ENCODE assay signal across 8 cellular contexts in the genomic region with DNA sequence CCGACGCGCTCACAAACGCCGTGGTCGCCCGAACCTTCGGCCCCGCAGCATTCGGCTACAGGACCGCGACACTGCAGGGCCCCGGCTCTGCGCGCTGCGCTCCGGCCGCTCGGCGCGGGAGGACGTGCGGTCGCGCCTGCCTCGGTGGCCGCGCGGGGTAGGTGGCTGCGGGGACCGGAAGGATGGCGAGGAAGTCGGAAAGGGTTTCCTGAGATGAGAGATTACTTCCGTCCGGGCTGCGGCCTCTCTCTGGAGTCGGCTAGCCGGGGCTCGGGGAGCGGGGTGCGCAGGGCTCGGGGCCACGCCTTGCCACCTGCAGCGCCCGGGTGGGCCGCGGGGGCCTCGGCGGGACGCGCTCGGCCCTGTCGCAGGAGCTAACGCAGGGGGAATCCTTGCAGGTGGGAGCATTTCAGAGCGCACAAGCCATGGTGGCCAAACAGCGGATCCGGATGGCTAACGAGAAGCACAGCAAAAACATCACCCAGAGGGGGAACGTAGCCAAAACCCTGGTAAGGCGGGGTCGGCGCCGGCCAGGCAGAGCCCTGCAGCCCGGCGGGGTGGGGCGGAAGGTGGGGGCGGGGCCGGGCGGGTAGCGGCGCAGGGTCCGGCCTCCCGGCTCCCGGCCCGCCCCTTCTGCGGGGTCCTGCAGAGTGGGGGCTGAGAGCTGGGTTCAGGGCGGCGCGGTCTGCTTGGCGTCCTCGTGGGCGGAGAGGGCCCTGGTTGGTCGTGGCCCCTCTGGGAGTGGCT. TPM values are rescaled to one million over a fixed set of nuclear protein-coding genes. Genes with fewer than 3 reads are reported as not detected.
DNase-seq lines count a peak whose midpoint lies in the region; ATAC-seq, FAIRE-seq and TF ChIP-seq lines count a peak whose summit lies in the region.

A gene (plus strand): TSS at position 224 of the 747 bp plus-strand sequence. CDS start 202 bp downstream, at position 426.

- no peak within 1 kb of the TSS for H2BK120ac ChIP-seq in H1 (replicated peaks; ENCODE audit: low read depth, low read length)

- H4K8ac ChIP-seq in H1 (ENCODE audit: extremely low read depth, insufficient read depth, low read length) = peak within 1 kb of the TSS; percentile 89; the same call in 1 of the 2 replicates

- 0 out of 4 replicates have a peak, but pooled peaks of 1 of the 2 experiments have one; percentile 0 for TF ChIP-seq RAD21 in H1 (IDR thresholded peaks at IDR 0.05 in 1 of 2, conservative IDR thresholded peaks at IDR 0.05 in 1 of 2; ENCODE audit: low read depth in 2 of 2, low read length in 2 of 2)

- POLR2A ChIA-PET in H1 (lab: Charles Lee; ENCODE audit: partially characterized antibody) = interaction anchor here (0.6 to 2.0 kb wide), 3 partner anchors 13 to 63 kb away, joined by 4 to 7 read pairs (median 5); no protein-coding TSS in a partner anchor

- ATAC-seq in GM19395 (IDR thresholded peaks at IDR 0.05; ENCODE audit: unreplicated experiment) = no peak
- no peak for ATAC-seq in GM18909 (IDR thresholded peaks at IDR 0.05; ENCODE audit: poor library complexity, unreplicated experiment)

- 1% methylated on average over 14 of the region's 83 CpGs; no CpG with 5 or more reads in 1 of the 2 experiments for WGBS in H1 (ENCODE audit: extremely low coverage in 1 of 2, insufficient coverage in 1 of 2, insufficient read length in 1 of 2, insufficient replicate concordance in 2 of 2, low coverage in 1 of 2, low lambda C conversion rate in 2 of 2, missing lambda C conversion rate in 1 of 2), 2 experiments
- 6 to 8% methylated on average over 29 to 59 of the region's 83 CpGs for WGBS in mesodermal cell (ENCODE audit: insufficient coverage in 2 of 2), 2 experiments
- 6% methylated on average over 53 of the region's 83 CpGs; no CpG with 5 or more reads in 1 of the 2 donors for WGBS in transverse colon (ENCODE audit: low coverage in 1 of 2), 2 donors

- CTCF ChIA-PET in H1 (lab: Charles Lee; ENCODE audit: partially characterized antibody) = interaction anchor here (1.0 kb wide), 1 partner anchor 11 kb away, joined by 3 read pairs; no protein-coding TSS in a partner anchor

- H3K36me3 ChIP-seq in H1 (ENCODE audit: control insufficient read depth in 2 of 4, insufficient read depth in 4 of 4, low read length in 3 of 4) (no peaks in the 10 kb centered on the region), mesodermal cell (ENCODE audit: control insufficient read depth, insufficient read depth, low read length) (no peaks in the 10 kb centered on the region), transverse colon (no peaks in the 10 kb centered on the region)

- H3K4me3 ChIP-seq in H1 (ENCODE audit: extremely low read depth in 1 of 4, insufficient read depth in 2 of 4, low read depth in 3 of 4, low read length in 4 of 4) (peak within 1 kb of the TSS; percentile 55 to 80 (median 66)), mesodermal cell (ENCODE audit: extremely low read depth, insufficient read depth, low read length, poor library complexity, severe bottlenecking) (peak within 1 kb of the TSS; percentile 47), transverse colon (peak within 1 kb of the TSS; percentile 45 to 64 (median 55))

- no peak within 1 kb of the TSS for H2BK20ac ChIP-seq in H1 (ENCODE audit: low read length)

- H3K4me2 ChIP-seq in H1 (ENCODE audit: insufficient read depth in 1 of 2, low read depth in 2 of 2, low read length in 2 of 2) = peak within 1 kb of the TSS; percentile 64 to 94

- TF ChIP-seq POLR2A in H1 (IDR thresholded peaks at IDR 0.05; ENCODE audit: control extremely low read depth in 1 of 2, low read depth in 2 of 2, low read length in 2 of 2) (no peak), transverse colon (IDR thresholded peaks at IDR 0.05) (no peak)

- peak within 1 kb of the TSS; percentile 29; the same call in 1 of the 2 replicates for H2AFZ ChIP-seq in H1 (ENCODE audit: low read length)

- H3K79me2 ChIP-seq in H1 (ENCODE audit: control insufficient read depth in 1 of 2, insufficient read depth in 2 of 2, low read length in 2 of 2) = no peaks in the 10 kb centered on the region

- in situ Hi-C loops in transverse colon (cut with MboI; ENCODE audit: low pct_ligation_motif_present in 1 of 4, low pct_unique_long_range_greater_than_20kb in 1 of 4, low sequenced_read_pairs in 3 of 4) = no loop called here

- TF ChIP-seq EP300 in H1 (IDR thresholded peaks at IDR 0.05; ENCODE audit: borderline replicate concordance in 1 of 2, low read depth in 2 of 2, low read length in 2 of 2) = no peak
- TF ChIP-seq EP300 in transverse colon (IDR thresholded peaks at IDR 0.05; ENCODE audit: low read depth) = no peak

- H3K23me2 ChIP-seq in H1 (ENCODE audit: low read depth, low read length) = peaks cover 5% of the 10 kb centered on the region; the same call in 1 of the 2 replicates

- H4K20me1 ChIP-seq in H1 (replicated peaks in 1 of 2; ENCODE audit: control insufficient read depth in 1 of 2, insufficient read depth in 2 of 2, low read length in 2 of 2) = no peaks in the 10 kb centered on the region

- H3K4ac ChIP-seq in H1 (replicated peaks; ENCODE audit: insufficient read length, low read depth, low read length) = no peak within 1 kb of the TSS

- intact Hi-C loops in transverse colon (cut with DNase I; ENCODE audit: low total_unique reads) = no loop called here

- DNase-seq in C1 segment of cervical spinal cord (lab: John Stamatoyannopoulos, UW) (peak in 12 of 14 donors; percentile 18 to 81 (median 62)), NCI-H2227 (lab: John Stamatoyannopoulos, UW; ENCODE audit: unreplicated experiment) (peak; percentile 69), H1 (ENCODE audit: low read depth in 1 of 2, low spot score in 2 of 2) (peak; percentile 49 to 83), transverse colon (no peak), SW 1271 (lab: John Stamatoyannopoulos, UW) (no peak)

- peak within 1 kb of the TSS; percentile 14 to 71 (median 38); a peak in 5 of 7 replicates for H3K9ac ChIP-seq in H1 (replicated peaks in 1 of 4; ENCODE audit: extremely low read depth in 1 of 4, low read depth in 3 of 4, low read length in 3 of 4)

- H3K9me3 ChIP-seq in H1 (ENCODE audit: insufficient read depth in 2 of 2, low read depth in 1 of 2, low read length in 1 of 2) = no peaks in the 10 kb centered on the region
- H3K9me3 ChIP-seq in mesodermal cell (ENCODE audit: control insufficient read depth, low read length) = no peaks in the 10 kb centered on the region
- no peaks in the 10 kb centered on the region for H3K9me3 ChIP-seq in transverse colon

- no peak within 1 kb of the TSS for H3K56ac ChIP-seq in H1 (replicated peaks; ENCODE audit: insufficient read length, low read depth, low read length)

- peaks cover 0 to 5% (median 1%) of the 10 kb centered on the region in 4 experiments; a peak in 2 of 7 replicates for H3K4me1 ChIP-seq in H1 (replicated peaks in 1 of 4; ENCODE audit: control insufficient read depth in 3 of 4, insufficient read depth in 4 of 4, low read length in 3 of 4)
- peaks cover 10% of the 10 kb centered on the region for H3K4me1 ChIP-seq in mesodermal cell (ENCODE audit: control insufficient read depth, insufficient read depth, low read length, poor library complexity, severe bottlenecking)
- H3K4me1 ChIP-seq in transverse colon = peaks cover 11 to 32% (median 20%) of the 10 kb centered on the region in 4 donors

- TF ChIP-seq CTCF in H1 (IDR thresholded peaks at IDR 0.05; ENCODE audit: control extremely low read depth in 1 of 3, insufficient read depth in 1 of 3, low read depth in 1 of 3, low read length in 3 of 3) (no peak), transverse colon (IDR thresholded peaks at IDR 0.05) (no peak)

- no peak within 1 kb of the TSS for H2BK12ac ChIP-seq in H1 (ENCODE audit: low read depth, low read length)

- peak within 1 kb of the TSS; percentile 20 for H4K5ac ChIP-seq in H1 (ENCODE audit: insufficient read length, low read depth, low read length)

- no peak for FAIRE-seq in H1 (lab: Jason Lieb, UNC)

- H2BK5ac ChIP-seq in H1 (ENCODE audit: low read depth, low read length) = no peak within 1 kb of the TSS; the same call in 1 of the 2 replicates

- peaks cover 0 to 10% (median 8%) of the 10 kb centered on the region in 4 experiments; a peak in 5 of 7 replicates for H3K27me3 ChIP-seq in H1 (replicated peaks in 1 of 4; ENCODE audit: control insufficient read depth in 3 of 4, extremely low read depth in 1 of 4, insufficient read depth in 3 of 4, low read length in 3 of 4)
- no peaks in the 10 kb centered on the region for H3K27me3 ChIP-seq in transverse colon

- H4K91ac ChIP-seq in H1 (replicated peaks; ENCODE audit: insufficient read length, low read length) = peak within 1 kb of the TSS; percentile 36

- H3K27ac ChIP-seq in H1 (ENCODE audit: low read depth, low read length) (no peak within 1 kb of the TSS), mesodermal cell (ENCODE audit: low read depth, low read length, severe bottlenecking) (peak within 1 kb of the TSS; percentile 43), transverse colon (peak within 1 kb of the TSS; percentile 69 to 77 (median 74))

- peak within 1 kb of the TSS; percentile 78 for H3K18ac ChIP-seq in H1 (ENCODE audit: extremely low read depth, low read length)

- H3K23ac ChIP-seq in H1 (ENCODE audit: insufficient read length) = no peak within 1 kb of the TSS

- H3K79me1 ChIP-seq in H1 (ENCODE audit: low read depth, low read length) = no peaks in the 10 kb centered on the region

- no peak within 1 kb of the TSS for H2AK5ac ChIP-seq in H1 (ENCODE audit: low read depth, low read length)

- no peak within 1 kb of the TSS for H3K14ac ChIP-seq in H1 (ENCODE audit: insufficient read length)

- H2BK15ac ChIP-seq in H1 (ENCODE audit: low read length) = no peak within 1 kb of the TSS

TF ChIP-seq in H1, 55 proteins besides CTCF, POLR2A, EP300 and RAD21 (continues in another document):
- no peak for TF ChIP-seq EGR1 (IDR thresholded peaks at IDR 0.05; ENCODE audit: borderline replicate concordance, low read depth, low read length)
- peak; percentile 26 for TF ChIP-seq ASH2L (IDR thresholded peaks at IDR 0.05; ENCODE audit: low read length)
- TF ChIP-seq MAFK (IDR thresholded peaks at IDR 0.05; ENCODE audit: low read depth, low read length) = no peak
- TF ChIP-seq SP1 (IDR thresholded peaks at IDR 0.05; ENCODE audit: low read depth, low read length) = no peak
- TF ChIP-seq KDM4A (IDR thresholded peaks at IDR 0.05; ENCODE audit: low read depth, low read length, severe bottlenecking) = peak; percentile 82
- peak; percentile 54; the same call in 1 of the 2 replicates for TF ChIP-seq GABPA (IDR thresholded peaks at IDR 0.05; ENCODE audit: borderline replicate concordance, insufficient read depth, low read length)

RNA-seq across cellular contexts. Expression of the gene that starts here (rescaled TPM):
- 1.7 and 2.0 TPM in 2 replicates for total RNA-seq in H1 (2021; fragmentation: NEBNext Ultra II Directional; extraction: Animal tissue kit (Norgen Biotek cat#: 25700))
- 2.1 and 2.3 TPM in 2 replicates for polyA plus RNA-seq in H1 (2011; rRNA removed)
- polyA plus RNA-seq in H1 (2011; cell fraction: cytosol; rRNA removed) = 2.4 TPM
- polyA plus RNA-seq in H1 (2011; cell fraction: nucleus; rRNA removed) = 2.1 TPM
- 1.5 to 3.2 TPM (median 2.6 TPM) in 4 replicates for polyA plus RNA-seq in H1 (2012, experiment 1 of 2)
- 3.5 TPM for polyA plus RNA-seq in H1 (2012, experiment 2 of 2)
- 1.3 TPM for polyA plus RNA-seq in H1 (2013, experiment 1 of 2)
- polyA plus RNA-seq in H1 (2013, experiment 2 of 2) = 2.0 TPM
- polyA minus RNA-seq in H1 (2011; rRNA and poly(A)+ RNA removed) = 0.54 and 2.7 TPM in 2 replicates
- 2.6 TPM for polyA minus RNA-seq in H1 (2011; cell fraction: cytosol; rRNA and poly(A)+ RNA removed)
- polyA minus RNA-seq in H1 (2011; cell fraction: nucleus; rRNA and poly(A)+ RNA removed) = 1.5 TPM
- 2.5 TPM for polyA plus RNA-seq in mesodermal cell (2013, experiment 1 of 2)
- 3.1 TPM for polyA plus RNA-seq in mesodermal cell (2013, experiment 2 of 2)
- 1 to 10 TPM in 2 of 4 donors, not detected in 2; 1.8 to 2.4 TPM for total RNA-seq in transverse colon

Comparison
In these comparisons a context has a peak if more than half of its experiments do, and no peak if none do; other contexts are left out.
1. DNase-seq: peak in C1 segment of cervical spinal cord (12 of 14), NCI-H2227 (single experiment) and H1 (2 of 2); none in transverse colon (single experiment) and SW 1271 (0 of 2).
2. Peak in every context shown above with its lines, with median percentiles within 50 percentile points of each other: H3K4me3 ChIP-seq.